ENCODE assay signal across 24 cellular contexts in genomic region chr10:80751940-80752339, GRCh38.
"Had no signal": no experiment of that assay in that cellular context is flagged by ENCODE, and none has a peak within 500 bp of the region (broad histone marks: within the 10 kb centered on the region; RNA-seq: fewer than 3 reads in every experiment).

No MANE protein-coding gene starts in this region.

- H3K9ac ChIP-seq: neural progenitor cell, parathyroid adenoma had no signal

- H3K36me3 ChIP-seq: neural progenitor cell, ovary, right lobe of liver, sigmoid colon, stomach, thoracic aorta, thyroid gland, tibial nerve, upper lobe of left lung, vagina had no signal

- DNase-seq: occipital lobe; ovary; posterior cingulate gyrus; psoas muscle; right cardiac atrium; right lobe of liver; sigmoid colon; small intestine; stimulated activated CD4-positive, alpha-beta T cell treated with anti-CD3 and anti-CD28 coated beads, Interleukin-15, amount 100 ng/mL, for 24 hours; stimulated activated CD4-positive, alpha-beta T cell treated with anti-CD3 and anti-CD28 coated beads, Interleukin-2, amount 100 ng/mL, for 24 hours; stimulated activated CD4-positive, alpha-beta T cell treated with anti-CD3 and anti-CD28 coated beads, Interleukin-2, amount 100 ng/mL, for 48 hours; stimulated activated CD4-positive, alpha-beta T cell treated with anti-CD3 and anti-CD28 coated beads, Interleukin-4, amount 100 ng/mL, for 24 hours; stimulated activated naive B cell treated with anti-CD40 and anti-IgM and Interleukin-4, amounts not matched to agents 10 μg/mL and 1 μg/mL and 100 μg/mL, for 72 hours; stimulated activated naive CD4-positive, alpha-beta T cell treated with Interleukin-2 at 50 U/mL for 16 hours; stomach; thyroid gland; trophoblast cell; upper lobe of left lung had no signal

- H3K9me3 ChIP-seq: ovary, psoas muscle, right lobe of liver, sigmoid colon, stomach, thoracic aorta, thyroid gland, tibial nerve, upper lobe of left lung, vagina had no signal

- H2AFZ ChIP-seq: neural progenitor cell, parathyroid adenoma had no signal

- H3K27me3 ChIP-seq: neural progenitor cell, ovary, right lobe of liver, sigmoid colon, thyroid gland, tibial nerve, upper lobe of left lung, vagina had no signal

- H3K4me3 ChIP-seq: neural progenitor cell, ovary, psoas muscle, right lobe of liver, sigmoid colon, stomach, thoracic aorta, thyroid gland, tibial nerve, upper lobe of left lung, vagina had no signal

- FAIRE-seq: small intestine, urothelium cell line had no signal

- H3K4me2 ChIP-seq: neural progenitor cell had no signal

- H3K4me1 ChIP-seq: psoas muscle, right lobe of liver, sigmoid colon, stomach, thyroid gland, tibial nerve, upper lobe of left lung, vagina had no signal

- H3K27ac ChIP-seq: neural progenitor cell, ovary, parathyroid adenoma, psoas muscle, right lobe of liver, sigmoid colon, stomach, thoracic aorta, thyroid gland, tibial nerve, upper lobe of left lung, vagina had no signal

- H3K79me2 ChIP-seq: parathyroid adenoma had no signal
